In the genomic region with DNA sequence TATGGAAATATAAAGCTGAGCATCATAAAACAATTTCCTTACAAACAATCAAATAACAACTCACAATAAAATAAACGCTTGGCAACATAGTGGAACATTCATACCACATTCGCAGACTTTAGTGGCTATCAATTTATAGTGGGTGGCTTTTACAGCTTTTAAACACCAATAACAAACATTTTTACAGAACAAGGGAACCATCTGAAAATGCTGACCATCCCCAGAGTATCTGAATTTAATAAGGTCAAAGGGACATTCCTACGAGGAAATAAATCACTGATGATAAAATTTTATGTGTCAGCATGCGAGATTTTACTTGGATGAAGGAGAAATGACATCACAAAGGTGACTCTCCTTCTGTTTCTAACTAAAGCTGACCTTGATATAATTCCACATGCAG, we compare ENCODE assay signal across 14 cellular contexts.
DNase-seq lines count a peak whose midpoint lies in the region; ATAC-seq and TF ChIP-seq lines count a peak whose summit lies in the region.
"Had no signal": no experiment of that assay in that cellular context is flagged by ENCODE, and none has a peak within 500 bp of the region (broad histone marks: within the 10 kb centered on the region; RNA-seq: fewer than 3 reads in every experiment).

No MANE protein-coding gene starts in this region.

- H3K27me3 Mint-ChIP-seq in nephron (ENCODE audit: low read depth) (no peaks in the 10 kb centered on the region), Calu3 (ENCODE audit: unreplicated experiment) (no peaks in the 10 kb centered on the region)
- H3K27me3 Mint-ChIP-seq: CD4-positive, CD25-positive, alpha-beta regulatory T cell had no signal

- H3K4me3 Mint-ChIP-seq in nephron = no peak overlapping the region
- H3K4me3 Mint-ChIP-seq in Calu3 (ENCODE audit: low read depth, unreplicated experiment) = no peak overlapping the region
- H3K4me3 Mint-ChIP-seq: CD4-positive, CD25-positive, alpha-beta regulatory T cell; H9 had no signal

- H3K9me3 ChIP-seq in HEK293 (ENCODE audit: control insufficient read depth, insufficient read depth, low read depth, low read length) = no peaks in the 10 kb centered on the region
- H3K9me3 ChIP-seq: BLaER1 treated with 17β-estradiol and CSF1 and Interleukin-3, amounts not matched to agents 10 nM and 100 nM had no signal

- peaks cover 5 to 23% of the 10 kb centered on the region in 2 experiments; a peak in 2 of 3 replicates for H3K36me3 ChIP-seq in HEK293 (ENCODE audit: control insufficient read depth in 2 of 2, insufficient read depth in 1 of 2, low read length in 2 of 2)

- no peak for ATAC-seq in HG03378 (IDR thresholded peaks at IDR 0.05; ENCODE audit: unreplicated experiment)

- CTCF ChIA-PET in HEK293 (lab: Yijun Ruan, JAX) (interaction anchor here (1.0 kb wide), 1 partner anchor 145 kb away, joined by 4 read pairs; no protein-coding TSS in a partner anchor), Calu3 (lab: Charles Lee) (no interaction called here)

- peak overlapping the region; percentile 36 to 88 (median 84) for H3K27ac Mint-ChIP-seq in nephron
- H3K27ac Mint-ChIP-seq in Calu3 (ENCODE audit: unreplicated experiment) = no peak overlapping the region
- H3K27ac Mint-ChIP-seq: CD4-positive, CD25-positive, alpha-beta regulatory T cell had no signal

- no TSS peak for BruUV-seq in Calu3 (replicated peaks; lab: Mats Ljungman, UMichigan)

- POLR2A ChIA-PET in HEK293 (lab: Yijun Ruan, JAX) = no interaction called here

- H3K36me3 Mint-ChIP-seq in nephron (ENCODE audit: low read depth) = peaks cover 42% of the 10 kb centered on the region
- peaks cover 19% of the 10 kb centered on the region for H3K36me3 Mint-ChIP-seq in Calu3 (ENCODE audit: insufficient read depth, unreplicated experiment)

- TF ChIP-seq CTCF in HEK293 (tag by site-specific recombination; IDR thresholded peaks at IDR 0.05) (no peak), VCaP (conservative IDR thresholded peaks at IDR 0.05) (no peak), fibroblast of villous mesenchyme (IDR thresholded peaks at IDR 0.05; ENCODE audit: insufficient read depth, low read depth, low read length) (no peak), nephron (IDR thresholded peaks at IDR 0.05; ENCODE audit: unreplicated experiment in 3 of 3) (no peak), Calu3 (IDR thresholded peaks at IDR 0.05; ENCODE audit: unreplicated experiment) (no peak)

- H3K27ac ChIP-seq in HEK293 (ENCODE audit: extremely low read depth, low read depth, low read length) = no peak overlapping the region
- H3K27ac ChIP-seq in VCaP = peak overlapping the region; percentile 50
- H3K27ac ChIP-seq: BLaER1 treated with 17β-estradiol and CSF1 and Interleukin-3, amounts not matched to agents 10 nM and 100 nM had no signal

- DNase-seq in fibroblast of villous mesenchyme (ENCODE audit: low read depth) (peak; percentile 46), Calu3 (no peak), activated T-cell treated with anti-CD3 and anti-CD28 coated beads for 4 hours (no peak), superior temporal gyrus (ENCODE audit: extremely low spot score) (no peak)
- DNase-seq: ACHN; CD4-positive, CD25-positive, alpha-beta regulatory T cell; DMS 273 treated with DMSO at 0.1 percent for 48 hours; GOT3; H9 had no signal

- no peaks in the 10 kb centered on the region for H3K9me3 Mint-ChIP-seq in nephron
- no peaks in the 10 kb centered on the region for H3K9me3 Mint-ChIP-seq in Calu3 (ENCODE audit: low read depth, unreplicated experiment)
- H3K9me3 Mint-ChIP-seq: H9 had no signal

- H3K4me1 ChIP-seq in HEK293 (ENCODE audit: control insufficient read depth, insufficient read depth, low read length) = peaks cover 6% of the 10 kb centered on the region; the same call in 1 of the 2 replicates

- H3K4me3 ChIP-seq in HEK293 (ENCODE audit: low read depth, low read length) (no peak overlapping the region), fibroblast of villous mesenchyme (ENCODE audit: low read depth, low read length) (no peak overlapping the region)
- H3K4me3 ChIP-seq: BLaER1 treated with 17β-estradiol and CSF1 and Interleukin-3, amounts not matched to agents 10 nM and 100 nM had no signal

- intact Hi-C loops in Calu3 (cut with micrococcal nuclease; ENCODE audit: unreplicated experiment) = no loop called here

- H3K4me1 Mint-ChIP-seq in nephron = peaks cover 45% of the 10 kb centered on the region
- peaks cover 17% of the 10 kb centered on the region for H3K4me1 Mint-ChIP-seq in Calu3 (ENCODE audit: low read depth, unreplicated experiment)
- H3K4me1 Mint-ChIP-seq: CD4-positive, CD25-positive, alpha-beta regulatory T cell had no signal

TF ChIP-seq in HEK293, 187 proteins besides CTCF, POLR2A, EP300 and RAD21:
- TF ChIP-seq IKZF3 (tag by site-specific recombination; IDR thresholded peaks at IDR 0.05) = no peak
- no peak for TF ChIP-seq ZNF549 (tag by site-specific recombination; IDR thresholded peaks at IDR 0.05)
- TF ChIP-seq ZNF23 (tag by site-specific recombination; IDR thresholded peaks at IDR 0.05; ENCODE audit: borderline replicate concordance) = no peak
- no peak for TF ChIP-seq ZNF433 (tag by site-specific recombination; IDR thresholded peaks at IDR 0.05; ENCODE audit: low read depth)
- no peak for TF ChIP-seq ZNF521 (tag by site-specific recombination; IDR thresholded peaks at IDR 0.05)
- no peak for TF ChIP-seq ZNF501 (tag by site-specific recombination; IDR thresholded peaks at IDR 0.05)
- TF ChIP-seq GLIS1 (tag by site-specific recombination; IDR thresholded peaks at IDR 0.05) = no peak
- TF ChIP-seq ZNF26 (tag by site-specific recombination; IDR thresholded peaks at IDR 0.05) = no peak
- no peak for TF ChIP-seq ZBTB48 (tag by site-specific recombination; IDR thresholded peaks at IDR 0.05)
- TF ChIP-seq ZNF292 (tag by site-specific recombination; IDR thresholded peaks at IDR 0.05; ENCODE audit: borderline replicate concordance, low read depth) = no peak
- peak; percentile 45; the same call in 1 of the 2 replicates for TF ChIP-seq FEZF1 (tag by site-specific recombination; IDR thresholded peaks at IDR 0.05)
- TF ChIP-seq ZNF548 (tag by site-specific recombination; IDR thresholded peaks at IDR 0.05) = no peak
- TF ChIP-seq PRDM6 (tag by site-specific recombination; IDR thresholded peaks at IDR 0.05) = 0 out of 2 replicates have a peak, but pooled peaks have one; percentile 29
